ENCODE assay signal across 8 cellular contexts in the genomic region with DNA sequence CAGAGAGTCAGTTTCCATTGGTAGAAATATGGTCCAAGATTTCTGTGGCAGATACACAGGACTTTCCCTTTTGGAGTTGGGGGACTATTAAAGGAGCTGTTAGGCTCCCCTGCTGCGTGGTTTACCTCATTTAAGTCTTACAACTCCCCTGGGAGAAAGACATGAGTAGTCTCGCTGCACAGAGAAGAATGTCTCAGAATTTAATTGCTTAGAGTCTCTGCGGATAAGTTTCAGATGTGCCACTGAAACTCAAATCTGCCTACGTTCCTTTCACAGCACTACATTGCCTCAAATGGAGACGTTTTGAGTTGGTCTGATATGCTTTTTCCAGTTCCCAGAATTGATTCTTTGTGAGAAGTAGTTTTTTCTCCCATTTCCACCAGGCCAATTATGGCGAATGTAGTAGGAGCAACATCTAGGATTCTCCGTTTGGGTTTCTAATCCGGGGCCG. TPM values are rescaled to one million over a fixed set of nuclear protein-coding genes. Genes with fewer than 3 reads are reported as not detected.
A peak's percentile ranks its signal among the peaks of the same experiment; 100 is the strongest.
DNase-seq lines count a peak whose midpoint lies in the region; ATAC-seq, FAIRE-seq and TF ChIP-seq lines count a peak whose summit lies in the region.

No MANE protein-coding gene starts in this region.

- DNase-seq in left ventricle myocardium inferior: no peak
- DNase-seq in left ventricle myocardium superior: no peak
- DNase-seq in GM12878 (ENCODE audit: low read depth, low spot score): peak; percentile 8
- DNase-seq in osteocyte (ENCODE audit: extremely low spot score, unreplicated experiment): no peak
- DNase-seq in RWPE1 (ENCODE audit: low spot score): no peak
- no peak for DNase-seq in stimulated activated CD4-positive, alpha-beta T cell treated with anti-CD3 and anti-CD28 coated beads, Interleukin-15, amount 100 ng/mL, for 24 hours

- no peaks in the 10 kb centered on the region; the same call in 1 of the 2 replicates for H4K20me1 ChIP-seq in GM12878 (ENCODE audit: control insufficient read depth, insufficient read depth)

- peak overlapping the region; percentile 75 for H3K4me3 ChIP-seq in left ventricle myocardium inferior
- no peak overlapping the region for H3K4me3 ChIP-seq in GM12878

- peaks cover 3% of the 10 kb centered on the region for H3K9me3 Mint-ChIP-seq in osteocyte (ENCODE audit: unreplicated experiment)

- no peaks in the 10 kb centered on the region for H3K79me2 ChIP-seq in GM12878 (ENCODE audit: control insufficient read depth, insufficient read depth, low read length)

- H3K9me3 ChIP-seq in left ventricle myocardium inferior (replicated peaks) (no peaks in the 10 kb centered on the region), GM12878 (replicated peaks; ENCODE audit: control insufficient read depth, insufficient read depth, low read length) (no peaks in the 10 kb centered on the region; the same call in 2 of the 3 replicates)

- peaks cover 11% of the 10 kb centered on the region for H3K4me1 Mint-ChIP-seq in osteocyte (ENCODE audit: unreplicated experiment)

- peak overlapping the region; percentile 70 for H3K4me3 Mint-ChIP-seq in osteocyte (ENCODE audit: unreplicated experiment)

- H3K36me3 ChIP-seq in left ventricle myocardium inferior (no peaks in the 10 kb centered on the region), GM12878 (ENCODE audit: control insufficient read depth in 2 of 2, insufficient read depth in 2 of 2, low read length in 1 of 2) (no peaks in the 10 kb centered on the region)

- SMC1A ChIA-PET in GM12878 (lab: Charles Lee; ENCODE audit: uncharacterized antibody, unreplicated experiment): no interaction called here

- H3K27ac Mint-ChIP-seq in osteocyte (ENCODE audit: unreplicated experiment): no peak overlapping the region

- BruUV-seq in GM12878 (replicated peaks; lab: Mats Ljungman, UMichigan): no TSS peak

- in situ Hi-C loops in GM12878 (cut with MboI): no loop called here

- no peak for TF ChIP-seq POLR2A in GM12878 (IDR thresholded peaks at IDR 0.05; ENCODE audit: low read depth, low read length)

- H3K27me3 ChIP-seq in left ventricle myocardium inferior (ENCODE audit: low read depth) (peaks cover 76% of the 10 kb centered on the region), GM12878 (replicated peaks in 1 of 2; ENCODE audit: control insufficient read depth in 2 of 2, insufficient read depth in 2 of 2, low read length in 1 of 2) (peaks cover 3 to 15% of the 10 kb centered on the region in 2 experiments; a peak in 3 of 4 replicates)

- H3K27me3 Mint-ChIP-seq in osteocyte (ENCODE audit: unreplicated experiment): peaks cover 53% of the 10 kb centered on the region

- H3K4me1 ChIP-seq in left ventricle myocardium inferior (peaks cover 24% of the 10 kb centered on the region), GM12878 (ENCODE audit: control insufficient read depth, insufficient read depth, low read length) (no peaks in the 10 kb centered on the region)

- no peak overlapping the region for H2AFZ ChIP-seq in GM12878 (ENCODE audit: control insufficient read depth, low read depth, low read length)

- no peaks in the 10 kb centered on the region for H3K36me3 Mint-ChIP-seq in osteocyte (ENCODE audit: unreplicated experiment)

- TF ChIP-seq EP300 in GM12878 (IDR thresholded peaks at IDR 0.05; ENCODE audit: borderline replicate concordance in 1 of 2, control insufficient read depth in 1 of 2, low read depth in 2 of 2, low read length in 2 of 2): no peak

- intact Hi-C loops in left ventricle myocardium inferior (cut with micrococcal nuclease) (no loop called here), left ventricle myocardium superior (cut with micrococcal nuclease) (no loop called here), GM12878 (cut with micrococcal nuclease; ENCODE audit: unreplicated experiment) (no loop called here)

- ATAC-seq in left ventricle myocardium superior (no peak), HG03103 (IDR thresholded peaks at IDR 0.05; ENCODE audit: low read depth, unreplicated experiment) (peak; percentile 38), GM12878 (peak; percentile 72), GM18520 (IDR thresholded peaks at IDR 0.05; ENCODE audit: unreplicated experiment) (no peak)

- TF ChIP-seq RAD21 in GM12878 (IDR thresholded peaks at IDR 0.05; ENCODE audit: insufficient read depth, low read depth, low read length): no peak

- H3K27ac ChIP-seq in left ventricle myocardium inferior (replicated peaks): no peak overlapping the region
- H3K27ac ChIP-seq in GM12878 (ENCODE audit: control insufficient read depth, insufficient read depth): no peak overlapping the region
- H3K27ac ChIP-seq in RWPE1: no peak overlapping the region

- no peak for FAIRE-seq in GM12878 (lab: Jason Lieb, UNC)

- POLR2A ChIA-PET in GM12878 (lab: Charles Lee) (no interaction called here), RWPE1 (lab: Yijun Ruan, JAX; ENCODE audit: low non-redundant PET) (no interaction called here)

- H3K4me2 ChIP-seq in GM12878 (ENCODE audit: control insufficient read depth, insufficient read depth): peak overlapping the region; percentile 75; the same call in 1 of the 2 replicates

- RAD21 ChIA-PET in GM12878 (lab: Charles Lee; ENCODE audit: unreplicated experiment): no interaction called here

- CTCF ChIA-PET in GM12878 (lab: Yijun Ruan, JAX) (no interaction called here), RWPE1 (lab: Yijun Ruan, JAX) (no interaction called here)

- TF ChIP-seq CTCF in left ventricle myocardium inferior (IDR thresholded peaks at IDR 0.05; ENCODE audit: borderline replicate concordance): no peak
- TF ChIP-seq CTCF in GM12878 (IDR thresholded peaks at IDR 0.05 in 2 of 3, conservative IDR thresholded peaks at IDR 0.05 in 1 of 3; ENCODE audit: control insufficient read depth in 2 of 3, extremely low read depth in 1 of 3, insufficient read depth in 1 of 3, low read depth in 3 of 3, low read length in 3 of 3): no peak
- no peak for TF ChIP-seq CTCF in osteocyte (IDR thresholded peaks at IDR 0.05)
- no peak for TF ChIP-seq CTCF in RWPE1 (conservative IDR thresholded peaks at IDR 0.05; ENCODE audit: low read depth)

- WGBS in GM12878 (ENCODE audit: insufficient coverage, insufficient replicate concordance, low lambda C conversion rate, missing lambda C conversion rate): under 1% methylated on average over 9 of the region's 9 CpGs

- H3K9ac ChIP-seq in GM12878 (ENCODE audit: control insufficient read depth, insufficient read depth, low read length): no peak overlapping the region

TF ChIP-seq in GM12878, 131 proteins besides CTCF, POLR2A, EP300 and RAD21 (continues in another document):
- no peak for TF ChIP-seq ETV6 (conservative IDR thresholded peaks at IDR 0.05 in 1 of 2, IDR thresholded peaks at IDR 0.05 in 1 of 2; ENCODE audit: borderline replicate concordance in 1 of 2, low read depth in 1 of 2)
- TF ChIP-seq, protein P1, sequence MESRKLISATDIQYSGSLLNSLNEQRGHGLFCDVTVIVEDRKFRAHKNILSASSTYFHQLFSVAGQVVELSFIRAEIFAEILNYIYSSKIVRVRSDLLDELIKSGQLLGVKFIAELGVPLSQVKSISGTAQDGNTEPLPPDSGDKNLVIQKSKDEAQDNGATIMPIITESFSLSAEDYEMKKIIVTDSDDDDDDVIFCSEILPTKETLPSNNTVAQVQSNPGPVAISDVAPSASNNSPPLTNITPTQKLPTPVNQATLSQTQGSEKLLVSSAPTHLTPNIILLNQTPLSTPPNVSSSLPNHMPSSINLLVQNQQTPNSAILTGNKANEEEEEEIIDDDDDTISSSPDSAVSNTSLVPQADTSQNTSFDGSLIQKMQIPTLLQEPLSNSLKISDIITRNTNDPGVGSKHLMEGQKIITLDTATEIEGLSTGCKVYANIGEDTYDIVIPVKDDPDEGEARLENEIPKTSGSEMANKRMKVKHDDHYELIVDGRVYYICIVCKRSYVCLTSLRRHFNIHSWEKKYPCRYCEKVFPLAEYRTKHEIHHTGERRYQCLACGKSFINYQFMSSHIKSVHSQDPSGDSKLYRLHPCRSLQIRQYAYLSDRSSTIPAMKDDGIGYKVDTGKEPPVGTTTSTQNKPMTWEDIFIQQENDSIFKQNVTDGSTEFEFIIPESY (IDR thresholded peaks at IDR 0.05): no peak
- TF ChIP-seq, protein P2, sequence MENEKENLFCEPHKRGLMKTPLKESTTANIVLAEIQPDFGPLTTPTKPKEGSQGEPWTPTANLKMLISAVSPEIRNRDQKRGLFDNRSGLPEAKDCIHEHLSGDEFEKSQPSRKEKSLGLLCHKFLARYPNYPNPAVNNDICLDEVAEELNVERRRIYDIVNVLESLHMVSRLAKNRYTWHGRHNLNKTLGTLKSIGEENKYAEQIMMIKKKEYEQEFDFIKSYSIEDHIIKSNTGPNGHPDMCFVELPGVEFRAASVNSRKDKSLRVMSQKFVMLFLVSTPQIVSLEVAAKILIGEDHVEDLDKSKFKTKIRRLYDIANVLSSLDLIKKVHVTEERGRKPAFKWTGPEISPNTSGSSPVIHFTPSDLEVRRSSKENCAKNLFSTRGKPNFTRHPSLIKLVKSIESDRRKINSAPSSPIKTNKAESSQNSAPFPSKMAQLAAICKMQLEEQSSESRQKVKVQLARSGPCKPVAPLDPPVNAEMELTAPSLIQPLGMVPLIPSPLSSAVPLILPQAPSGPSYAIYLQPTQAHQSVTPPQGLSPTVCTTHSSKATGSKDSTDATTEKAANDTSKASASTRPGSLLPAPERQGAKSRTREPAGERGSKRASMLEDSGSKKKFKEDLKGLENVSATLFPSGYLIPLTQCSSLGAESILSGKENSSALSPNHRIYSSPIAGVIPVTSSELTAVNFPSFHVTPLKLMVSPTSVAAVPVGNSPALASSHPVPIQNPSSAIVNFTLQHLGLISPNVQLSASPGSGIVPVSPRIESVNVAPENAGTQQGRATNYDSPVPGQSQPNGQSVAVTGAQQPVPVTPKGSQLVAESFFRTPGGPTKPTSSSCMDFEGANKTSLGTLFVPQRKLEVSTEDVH (IDR thresholded peaks at IDR 0.05; ENCODE audit: low read depth, partially characterized antibody): no peak

RNA-seq across cellular contexts. Expression of a gene that starts 0.6 kb away (rescaled TPM):
- 6.4 TPM for total RNA-seq in left ventricle myocardium inferior
- 6.7 TPM for total RNA-seq in left ventricle myocardium superior
- 0.08 TPM in 1 of 2 replicates, not detected in the other for total RNA-seq in GM12878 (2013; cell fraction: nucleolus; rRNA removed)
- not detected in 2 replicates for total RNA-seq in GM12878 (2014; rRNA removed)
- not detected in 2 replicates for total RNA-seq in GM12878 (2014; rRNA removed; fragmentation: Illumina TruSeq; extraction: Trizol)
- total RNA-seq in GM12878 (2021): 0.05 TPM in 1 of 2 replicates, not detected in the other
- not detected for polyA plus RNA-seq in GM12878 (2011; ENCODE audit: low read depth)
- polyA plus RNA-seq in GM12878 (2011; rRNA removed): 0.01 and 0.03 TPM in 2 replicates
- polyA plus RNA-seq in GM12878 (2011; cell fraction: cytosol; rRNA removed): 0.01 and 0.03 TPM in 2 replicates
- not detected in 2 replicates for polyA plus RNA-seq in GM12878 (2011; cell fraction: nucleus; rRNA removed)
- 0.05 and 0.07 TPM in 2 replicates for polyA plus RNA-seq in GM12878 (2012)
- not detected in 2 replicates for polyA plus RNA-seq in GM12878 (2014; fragmentation: Illumina TruSeq; extraction: Trizol)
- not detected for polyA plus RNA-seq in GM12878 (2014; fragmentation: Nextera tagmentation; extraction: Ambion mirVana)
- polyA plus RNA-seq in GM12878 (2014; rRNA removed): not detected in 2 replicates
- polyA plus RNA-seq in GM12878 (2016; fragmentation: Nextera tagmentation; extraction: Ambion mirVana): not detected
- polyA minus RNA-seq in GM12878 (2011; rRNA and poly(A)+ RNA removed): 0.07 and 0.10 TPM in 2 replicates
- polyA minus RNA-seq in GM12878 (2011; cell fraction: cytosol; rRNA and poly(A)+ RNA removed): not detected in 2 replicates
- polyA minus RNA-seq in GM12878 (2011; cell fraction: nucleus; rRNA and poly(A)+ RNA removed): not detected in 2 replicates
- not detected in 2 replicates for total RNA-seq in osteocyte

Comparison
In these comparisons a context has a peak if more than half of its experiments do, and no peak if none do; other contexts are left out.
1. ATAC-seq: peak in HG03103 (single experiment) and GM12878 (single experiment); none in left ventricle myocardium superior (single experiment) and GM18520 (single experiment).